24 cellular contexts compared by ENCODE assay signal in the genomic region with DNA sequence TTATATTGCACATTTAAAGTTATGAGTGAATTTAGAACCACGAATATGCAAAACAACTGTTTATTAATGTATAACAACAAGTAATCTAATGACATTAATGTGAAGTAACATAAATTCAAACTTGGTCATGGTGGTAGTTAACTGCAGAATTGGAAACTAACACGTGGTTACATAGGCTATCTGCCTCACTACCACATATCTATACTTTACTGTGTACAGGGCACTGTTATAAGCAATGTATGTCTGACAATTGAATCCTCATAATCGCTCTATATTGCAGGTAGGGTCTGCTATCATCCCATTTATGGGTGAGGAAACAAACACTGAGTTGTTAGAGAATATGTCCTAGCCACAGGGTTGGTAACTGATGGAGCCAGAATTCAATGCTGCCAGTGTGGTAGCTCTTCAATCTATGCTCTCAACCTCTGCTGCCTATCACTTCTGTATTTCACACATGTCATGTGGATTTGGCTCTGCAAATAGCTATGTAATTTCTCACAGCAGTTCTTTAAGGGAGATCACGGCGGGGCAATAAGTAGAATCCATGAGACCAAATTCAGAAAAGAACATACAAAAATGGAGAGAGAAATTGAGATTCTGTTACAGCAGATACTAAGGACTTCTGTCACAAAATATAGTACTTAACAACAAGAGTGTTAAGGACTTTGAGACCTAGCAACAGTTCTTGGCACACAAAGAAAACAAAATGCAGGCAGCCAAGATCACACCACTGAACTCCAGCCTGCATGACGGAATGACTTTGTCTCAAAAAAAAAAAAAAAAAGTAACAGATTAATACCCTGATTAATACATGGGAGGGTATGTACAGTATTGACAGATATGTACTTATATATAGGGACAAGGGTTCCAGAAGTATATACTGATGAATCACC.
DNase-seq lines count a peak whose midpoint lies in the region; ATAC-seq and TF ChIP-seq lines count a peak whose summit lies in the region.
"Had no signal": no experiment of that assay in that cellular context is flagged by ENCODE, and none has a peak within 500 bp of the region (broad histone marks: within the 10 kb centered on the region; RNA-seq: fewer than 3 reads in every experiment).

No MANE protein-coding gene starts in this region.

- POLR2A ChIA-PET in PC-3 (lab: Charles Lee; ENCODE audit: unreplicated experiment), result no interaction called here

- DNase-seq in Right ventricle myocardium superior (no peak), right cardiac atrium (no peak), PC-3 (no peak), left ventricle myocardium superior (no peak), NCI-H2171 treated with DMSO at 0.1 percent for 48 hours (lab: John Stamatoyannopoulos, UW) (no peak), kidney glomerular epithelial cell (lab: John Stamatoyannopoulos, UW) (no peak)
- DNase-seq: activated T-cell treated with anti-CD3 and anti-CD28 coated beads, Interleukin-2, amount 50 U/mL, for 24 hours; DMS53; effector memory CD8-positive, alpha-beta T cell; foreskin keratinocyte; heart right ventricle; KBM-7; mesenchymal stem cell; NCI-H1105; NCI-H2029; stomach; trophoblast cell had no signal

- no peak for TF ChIP-seq CTCF in PC-3 (conservative IDR thresholded peaks at IDR 0.05; ENCODE audit: low read depth, low read length)

- H3K4me3 ChIP-seq in right cardiac atrium (ENCODE audit: low read length) (no peak overlapping the region), PC-3 (ENCODE audit: low read length) (no peak overlapping the region)
- H3K4me3 ChIP-seq: BLaER1, breast epithelium, coronary artery, heart right ventricle, stomach had no signal

- no peaks in the 10 kb centered on the region for H3K9me2 ChIP-seq in PC-3 (replicated peaks; ENCODE audit: low read length)

- no peaks in the 10 kb centered on the region for H3K4me1 ChIP-seq in right cardiac atrium (ENCODE audit: control insufficient read depth, insufficient read depth, low read length)
- no peaks in the 10 kb centered on the region for H3K4me1 ChIP-seq in PC-3 (ENCODE audit: insufficient read depth, low read length)
- H3K4me1 ChIP-seq: BLaER1, breast epithelium, foreskin keratinocyte, stomach had no signal

- H2AFZ ChIP-seq in PC-3 (ENCODE audit: low read length), result no peak overlapping the region

- no peaks in the 10 kb centered on the region for H4K20me1 ChIP-seq in PC-3 (ENCODE audit: low read length)

- no peak overlapping the region for H3K9ac ChIP-seq in PC-3 (ENCODE audit: low read length)
- H3K9ac ChIP-seq: BLaER1 had no signal

- intact Hi-C loops in Right ventricle myocardium superior (cut with DNase I) (no loop called here), right cardiac atrium (cut with DNase I) (no loop called here), PC-3 (cut with micrococcal nuclease) (no loop called here), left ventricle myocardium superior (cut with micrococcal nuclease) (no loop called here)

- H3K27ac ChIP-seq in right cardiac atrium (ENCODE audit: low read length) (no peak overlapping the region), PC-3 (ENCODE audit: low read length) (no peak overlapping the region), temporal lobe (ENCODE audit: low read depth, low read length) (peak overlapping the region; percentile 27)
- H3K27ac ChIP-seq: BLaER1, breast epithelium, coronary artery, foreskin keratinocyte, stomach had no signal

- BruUV-seq in PC-3 (replicated peaks; lab: Mats Ljungman, UMichigan), result TSS peak; percentile 17

- ATAC-seq in Right ventricle myocardium superior (ENCODE audit: poor library complexity), result peak; percentile 67
- no peak for ATAC-seq in right cardiac atrium
- ATAC-seq in PC-3, result no peak
- peak; percentile 54 for ATAC-seq in left ventricle myocardium superior
- no peak for ATAC-seq in HG03159 (IDR thresholded peaks at IDR 0.05; ENCODE audit: unreplicated experiment)
- ATAC-seq: effector memory CD8-positive, alpha-beta T cell; esophagus mucosa; foreskin keratinocyte; HCT116 had no signal

- 80% methylated on average over 6 of the region's 6 CpGs for WGBS in right cardiac atrium

- CTCF ChIA-PET in PC-3 (lab: Charles Lee), result interaction anchor here (0.6 kb wide), 1 partner anchor 15 kb away, joined by 4 read pairs; no protein-coding TSS in a partner anchor

- no peaks in the 10 kb centered on the region for H3F3A ChIP-seq in PC-3 (ENCODE audit: low read length, unreplicated experiment)

- H3K27me3 ChIP-seq in right cardiac atrium (ENCODE audit: control insufficient read depth, insufficient read depth), result no peaks in the 10 kb centered on the region
- H3K27me3 ChIP-seq in PC-3 (ENCODE audit: low read length), result no peaks in the 10 kb centered on the region
- H3K27me3 ChIP-seq: BLaER1, breast epithelium, foreskin keratinocyte, heart right ventricle, stomach had no signal

- H3K79me2 ChIP-seq in PC-3 (ENCODE audit: low read length), result no peaks in the 10 kb centered on the region

- H3K36me3 ChIP-seq in PC-3 (ENCODE audit: low read depth, low read length), result peaks cover 47% of the 10 kb centered on the region

- H3K9me3 ChIP-seq in right cardiac atrium (ENCODE audit: control insufficient read depth, low read length) (no peaks in the 10 kb centered on the region), PC-3 (ENCODE audit: low read length) (no peaks in the 10 kb centered on the region)
- H3K9me3 ChIP-seq: BLaER1, breast epithelium, heart right ventricle, stomach had no signal

- no peak overlapping the region for H3K4me2 ChIP-seq in PC-3 (ENCODE audit: low read length)
- H3K4me2 ChIP-seq: BLaER1 had no signal

Comparison
In these comparisons a context has a peak if more than half of its experiments do, and no peak if none do; other contexts are left out.
1. ATAC-seq: peak in Right ventricle myocardium superior (single experiment) and left ventricle myocardium superior (single experiment); none in right cardiac atrium (0 of 2), PC-3 (single experiment) and HG03159 (single experiment).